8 cellular contexts compared by ENCODE assay signal in the genomic region with DNA sequence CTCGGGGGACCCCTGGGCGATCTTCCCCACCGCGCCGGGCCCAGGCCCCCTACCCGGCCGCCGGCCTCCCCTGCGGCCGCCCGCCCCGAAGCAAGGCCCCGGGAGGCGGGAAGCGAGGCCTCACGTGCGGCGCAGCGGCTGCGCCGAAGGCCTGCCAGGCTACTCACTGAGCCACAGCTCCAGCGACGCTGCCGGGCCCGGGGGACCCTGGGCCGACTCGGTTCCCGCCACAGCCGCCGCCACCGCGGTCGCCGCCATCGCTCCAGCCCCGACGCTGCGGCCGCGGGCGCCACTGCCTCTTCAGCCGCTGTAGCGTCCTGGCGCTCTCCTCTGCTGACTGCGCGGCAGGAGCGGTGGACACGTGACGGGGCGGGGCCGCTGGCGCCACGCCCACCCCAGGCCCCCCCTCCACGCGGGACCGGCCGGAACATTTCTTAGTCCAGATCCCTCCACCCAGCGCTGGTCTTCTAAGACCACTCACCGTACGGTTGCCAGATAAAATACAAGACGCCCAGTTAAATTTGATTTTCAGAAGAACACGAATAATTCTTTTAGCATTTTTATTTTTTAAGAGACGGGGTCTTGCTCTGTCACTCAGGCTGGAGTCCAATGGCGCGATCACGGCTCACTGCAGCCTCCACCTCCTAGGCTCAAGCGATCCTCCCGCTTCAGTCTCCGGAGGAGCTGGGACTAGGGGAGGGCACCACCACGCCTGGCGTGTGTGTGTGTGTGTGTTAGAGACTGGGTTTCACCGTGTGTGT. TPM values are rescaled to one million over a fixed set of nuclear protein-coding genes. Genes with fewer than 3 reads are reported as not detected.
DNase-seq lines count a peak whose midpoint lies in the region; ATAC-seq and TF ChIP-seq lines count a peak whose summit lies in the region.

A gene with protein sequence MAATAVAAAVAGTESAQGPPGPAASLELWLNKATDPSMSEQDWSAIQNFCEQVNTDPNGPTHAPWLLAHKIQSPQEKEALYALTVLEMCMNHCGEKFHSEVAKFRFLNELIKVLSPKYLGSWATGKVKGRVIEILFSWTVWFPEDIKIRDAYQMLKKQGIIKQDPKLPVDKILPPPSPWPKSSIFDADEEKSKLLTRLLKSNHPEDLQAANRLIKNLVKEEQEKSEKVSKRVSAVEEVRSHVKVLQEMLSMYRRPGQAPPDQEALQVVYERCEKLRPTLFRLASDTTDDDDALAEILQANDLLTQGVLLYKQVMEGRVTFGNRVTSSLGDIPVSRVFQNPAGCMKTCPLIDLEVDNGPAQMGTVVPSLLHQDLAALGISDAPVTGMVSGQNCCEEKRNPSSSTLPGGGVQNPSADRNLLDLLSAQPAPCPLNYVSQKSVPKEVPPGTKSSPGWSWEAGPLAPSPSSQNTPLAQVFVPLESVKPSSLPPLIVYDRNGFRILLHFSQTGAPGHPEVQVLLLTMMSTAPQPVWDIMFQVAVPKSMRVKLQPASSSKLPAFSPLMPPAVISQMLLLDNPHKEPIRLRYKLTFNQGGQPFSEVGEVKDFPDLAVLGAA (minus strand): TSS at position 341 of the 761 bp plus-strand sequence. CDS start 83 bp downstream, at position 258.

- H3K9ac ChIP-seq in HUES48 (ENCODE audit: low read depth, low read length) = peak within 1 kb of the TSS; percentile 93

- H3K27me3 ChIP-seq in HUES48 (ENCODE audit: control insufficient read depth, insufficient read depth, low read length) = no peaks in the 10 kb centered on the region

- H3K36me3 ChIP-seq in HUES48 (ENCODE audit: control insufficient read depth, insufficient read depth, low read length) (peaks cover 11% of the 10 kb centered on the region; the same call in 1 of the 2 replicates), OCI-LY7 (ENCODE audit: insufficient read depth, low read length) (peaks cover 52% of the 10 kb centered on the region), mucosa of descending colon (ENCODE audit: low read depth) (no peaks in the 10 kb centered on the region)

- POLR2A ChIA-PET in OCI-LY7 (lab: Charles Lee) = interaction anchor here (1.7 to 1.8 kb wide), 2 partner anchors 8 to 10 kb away, joined by 5 to 7 read pairs; no protein-coding TSS in a partner anchor

- ATAC-seq in GM21360 (IDR thresholded peaks at IDR 0.05; ENCODE audit: unreplicated experiment) = peak; percentile 69
- ATAC-seq in mucosa of descending colon = peak; percentile 96

- peaks cover 34% of the 10 kb centered on the region for H4K20me1 ChIP-seq in OCI-LY7 (ENCODE audit: insufficient read depth, low read length)

- H3K27ac ChIP-seq in HUES48 (ENCODE audit: low read depth, low read length) = peak within 1 kb of the TSS; percentile 84
- H3K27ac ChIP-seq in OCI-LY7 (ENCODE audit: low read depth, low read length, poor library complexity, severe bottlenecking) = peak within 1 kb of the TSS; percentile 91

- no peaks in the 10 kb centered on the region for H3K9me2 ChIP-seq in OCI-LY7 (ENCODE audit: insufficient read depth, low read length)

- peak within 1 kb of the TSS; percentile 97 for H3K4me2 ChIP-seq in OCI-LY7 (ENCODE audit: low read length)

- intact Hi-C loops in OCI-LY7 (cut with micrococcal nuclease; ENCODE audit: unreplicated experiment) = loop anchor here (10.0 kb wide), 1 partner anchor 354 kb away; no protein-coding TSS in a partner anchor
- intact Hi-C loops in mucosa of descending colon (cut with DNase I, micrococcal nuclease) = no loop called here

- H2AFZ ChIP-seq in OCI-LY7 (ENCODE audit: low read length) = 0 out of 2 replicates have a peak within 1 kb of the TSS, but pooled peaks have one; percentile 39

- no peaks in the 10 kb centered on the region for H3K9me3 ChIP-seq in HUES48 (ENCODE audit: control insufficient read depth, insufficient read depth, low read length)
- peaks cover 4% of the 10 kb centered on the region; the same call in 1 of the 2 replicates for H3K9me3 ChIP-seq in OCI-LY7 (ENCODE audit: low read length)
- H3K9me3 ChIP-seq in mucosa of descending colon = no peaks in the 10 kb centered on the region

- CTCF ChIA-PET in OCI-LY7 (lab: Charles Lee; ENCODE audit: unreplicated experiment) = no interaction called here

- H3K79me2 ChIP-seq in OCI-LY7 (ENCODE audit: insufficient read depth, low read depth, low read length) = peaks cover 55% of the 10 kb centered on the region

- no peak for TF ChIP-seq CTCF in OCI-LY7 (conservative IDR thresholded peaks at IDR 0.05; ENCODE audit: low read length)
- no peak for TF ChIP-seq CTCF in epithelial cell of esophagus (IDR thresholded peaks at IDR 0.05; ENCODE audit: insufficient read depth, low read depth, low read length, missing control alignments)
- no peak for TF ChIP-seq CTCF in mucosa of descending colon (IDR thresholded peaks at IDR 0.05)

- H3K4me1 ChIP-seq in HUES48 (ENCODE audit: control insufficient read depth, insufficient read depth, low read length) = peaks cover 11% of the 10 kb centered on the region
- H3K4me1 ChIP-seq in OCI-LY7 (ENCODE audit: insufficient read depth, low read length, poor library complexity, severe bottlenecking) = peaks cover 62% of the 10 kb centered on the region
- H3K4me1 ChIP-seq in mucosa of descending colon (ENCODE audit: low read depth) = peaks cover 13% of the 10 kb centered on the region

- BruUV-seq in OCI-LY7 (replicated peaks; lab: Mats Ljungman, UMichigan) = TSS peak; percentile 92

- DNase-seq in COLO829 (ENCODE audit: low spot score) = peak; percentile 69
- peak; percentile 91 for DNase-seq in OCI-LY7 (ENCODE audit: low spot score)
- peak; percentile 71 for DNase-seq in activated T-cell treated with anti-CD3 and anti-CD28 coated beads for 4 hours
- DNase-seq in epithelial cell of esophagus (ENCODE audit: low read depth) = peak; percentile 83
- peak; percentile 86 to 89 (median 88) for DNase-seq in mucosa of descending colon
- peak; percentile 69 to 73 for DNase-seq in stimulated activated CD8-positive, alpha-beta memory T cell treated with anti-CD3 and anti-CD28 coated beads, Interleukin-2, amount 100 ng/mL, for 48 hours (ENCODE audit: low read depth in 2 of 2)

- H3K4me3 ChIP-seq in HUES48 (ENCODE audit: low read depth, low read length) (peak within 1 kb of the TSS; percentile 82), OCI-LY7 (ENCODE audit: low read depth, low read length, poor library complexity, severe bottlenecking) (peak within 1 kb of the TSS; percentile 99), epithelial cell of esophagus (ENCODE audit: low read length) (peak within 1 kb of the TSS; percentile 77), mucosa of descending colon (peak within 1 kb of the TSS; percentile 81)

RNA-seq across cellular contexts. Expression of the gene that starts here (rescaled TPM):
- total RNA-seq in OCI-LY7 (2014; rRNA removed; shearing (Covaris generic)) = 213 and 256 TPM in 2 replicates
- total RNA-seq in OCI-LY7 (2022) = 580 and 590 TPM in 2 replicates
- total RNA-seq in mucosa of descending colon = 10 to 100 TPM; 37.9 to 62.6 (median 47.6) TPM

Comparison
In these comparisons a context has a peak if more than half of its experiments do, and no peak if none do; other contexts are left out.
1. Peak in every context shown above with its lines: DNase-seq, ATAC-seq, H3K4me3 ChIP-seq and H3K27ac ChIP-seq.